ENCODE assay signal across 16 cellular contexts in genomic region chr3:70119892-70120291, GRCh38.
"Had no signal": no experiment of that assay in that cellular context is flagged by ENCODE, and none has a peak within 500 bp of the region (broad histone marks: within the 10 kb centered on the region; RNA-seq: fewer than 3 reads in every experiment).

No MANE protein-coding gene starts in this region.

- ATAC-seq: activated CD8-positive, alpha-beta T cell treated with anti-CD3 and anti-CD28 coated beads, Interleukin-2, amount 10 ng/mL, durations not matched to agents 7 days and 5 days; T-helper 17 cell had no signal

- H3K4me3 ChIP-seq: adrenal gland, SK-N-MC had no signal

- H3K4me3 Mint-ChIP-seq: activated CD4-positive, alpha-beta T cell treated with anti-CD3 and anti-CD28 coated beads for 36 hours; activated CD4-positive, alpha-beta T cell treated with anti-CD3 and anti-CD28 coated beads, Interleukin-2, amount 10 ng/mL, durations not matched to agents 7 days and 5 days; activated CD8-positive, alpha-beta T cell treated with anti-CD3 and anti-CD28 coated beads, Interleukin-2, amount 10 ng/mL, durations not matched to agents 7 days and 5 days; activated naive CD4-positive, alpha-beta T cell treated with anti-CD3 and anti-CD28 coated beads for 36 hours; activated T-cell treated with anti-CD3 and anti-CD28 coated beads, Interleukin-2, amount 50 U/mL, for 4 hours; activated T-helper 1 cell treated with anti-CD3 and anti-CD28 coated beads, Interleukin-12 subunit alpha, Interleukin-12 subunit beta, Interleukin-2, Interleukin-4 antibody, amounts not matched to agents 30 ng/mL and 10 ng/mL and 1 ng/mL, durations not matched to agents 14 hours and 24 hours and 36 hours; brain; T-helper 17 cell; WTC11 had no signal

- H3K4me1 Mint-ChIP-seq: activated CD4-positive, alpha-beta T cell treated with anti-CD3 and anti-CD28 coated beads for 36 hours; activated CD4-positive, alpha-beta T cell treated with anti-CD3 and anti-CD28 coated beads, Interleukin-2, amount 10 ng/mL, durations not matched to agents 7 days and 5 days; brain; T-helper 17 cell had no signal

- H3K4me1 ChIP-seq: adrenal gland had no signal

- H3K27ac ChIP-seq: adrenal gland, SK-N-MC had no signal

- H3K9me3 ChIP-seq: adrenal gland had no signal

- DNase-seq: activated gamma-delta T cell treated with Interleukin-2 at 50 U/mL for 16 hours, cerebellar nuclear complex, NCI-H2029 treated with DMSO at 0.1 percent for 48 hours, NCI-H2107 had no signal

- H3K27ac Mint-ChIP-seq: activated CD4-positive, alpha-beta T cell treated with anti-CD3 and anti-CD28 coated beads for 36 hours; activated CD4-positive, alpha-beta T cell treated with anti-CD3 and anti-CD28 coated beads, Interleukin-2, amount 10 ng/mL, durations not matched to agents 7 days and 5 days; activated CD8-positive, alpha-beta T cell treated with anti-CD3 and anti-CD28 coated beads, Interleukin-2, amount 10 ng/mL, durations not matched to agents 7 days and 5 days; activated naive CD4-positive, alpha-beta T cell treated with anti-CD3 and anti-CD28 coated beads for 36 hours; activated naive CD4-positive, alpha-beta T cell treated with anti-CD3 and anti-CD28 coated beads, Interleukin-2, amount 50 U/mL, for 72 hours; activated T-helper 1 cell treated with anti-CD3 and anti-CD28 coated beads, Interleukin-12 subunit alpha, Interleukin-12 subunit beta, Interleukin-2, Interleukin-4 antibody, amounts not matched to agents 30 ng/mL and 10 ng/mL and 1 ng/mL, durations not matched to agents 14 hours and 24 hours and 36 hours; brain; T-helper 17 cell; WTC11 had no signal

- H3K9me3 Mint-ChIP-seq: activated CD4-positive, alpha-beta T cell treated with anti-CD3 and anti-CD28 coated beads, Interleukin-2, amount 10 ng/mL, durations not matched to agents 7 days and 5 days; activated naive CD4-positive, alpha-beta T cell treated with anti-CD3 and anti-CD28 coated beads for 36 hours; activated naive CD4-positive, alpha-beta T cell treated with anti-CD3 and anti-CD28 coated beads, Interleukin-2, amount 50 U/mL, for 72 hours; activated T-cell treated with anti-CD3 and anti-CD28 coated beads, Interleukin-2, amount 50 U/mL, for 4 hours; activated T-helper 1 cell treated with anti-CD3 and anti-CD28 coated beads, Interleukin-12 subunit alpha, Interleukin-12 subunit beta, Interleukin-2, Interleukin-4 antibody, amounts not matched to agents 30 ng/mL and 10 ng/mL and 1 ng/mL, durations not matched to agents 14 hours and 24 hours and 36 hours; brain had no signal

- H3K36me3 Mint-ChIP-seq: activated naive CD4-positive, alpha-beta T cell treated with anti-CD3 and anti-CD28 coated beads, Interleukin-2, amount 50 U/mL, for 72 hours; brain had no signal

- H3K27me3 ChIP-seq: adrenal gland had no signal

- H3K36me3 ChIP-seq: adrenal gland had no signal
